ENCODE assay signal across 9 cellular contexts in genomic region chr3:146218880-146219866, GRCh38. TPM values are rescaled to one million over a fixed set of nuclear protein-coding genes. Genes with fewer than 3 reads are reported as not detected.
A peak's percentile ranks its signal among the peaks of the same experiment; 100 is the strongest.
DNase-seq lines count a peak whose midpoint lies in the region; ATAC-seq, FAIRE-seq and TF ChIP-seq lines count a peak whose summit lies in the region.
"Had no signal": no experiment of that assay in that cellular context is flagged by ENCODE, and none has a peak within 500 bp of the region (broad histone marks: within the 10 kb centered on the region; RNA-seq: fewer than 3 reads in every experiment).

No MANE protein-coding gene starts in this region.

- no peak overlapping the region for H3K4me3 ChIP-seq in PC-3 (ENCODE audit: low read length)

- 0 out of 2 replicates have a peak overlapping the region, but pooled peaks have one; percentile 13 for H2AFZ ChIP-seq in PC-3 (ENCODE audit: low read length)

- no peaks in the 10 kb centered on the region for H3F3A ChIP-seq in PC-3 (ENCODE audit: low read length, unreplicated experiment)

- DNase-seq in DMS153 treated with DMSO at 0.1 percent for 48 hours (lab: John Stamatoyannopoulos, UW; ENCODE audit: unreplicated experiment), result peak; percentile 34
- no peak for DNase-seq in DMS153 (lab: John Stamatoyannopoulos, UW)
- peak; percentile 18 for DNase-seq in HEK293T (ENCODE audit: extremely low spot score)
- peak; percentile 70 for DNase-seq in PC-3
- peak; percentile 33 for DNase-seq in amniotic epithelial cell (ENCODE audit: low read depth)
- peak; percentile 19 for DNase-seq in stimulated activated CD8-positive, alpha-beta memory T cell treated with anti-CD3 and anti-CD28 coated beads, Interleukin-12 subunit alpha, Interleukin-12 subunit beta, amount 100 ng/mL, for 1 hour (ENCODE audit: low read depth)
- DNase-seq: activated naive CD8-positive, alpha-beta T cell treated with anti-CD3 and anti-CD28 coated beads, Interleukin-2, amount 10 ng/mL, durations not matched to agents 7 days and 5 days had no signal

- no peaks in the 10 kb centered on the region for H3K9me3 ChIP-seq in PC-3 (ENCODE audit: low read length)

- no TSS peak for BruUV-seq in PC-3 (replicated peaks; lab: Mats Ljungman, UMichigan)

- H3K36me3 ChIP-seq in PC-3 (ENCODE audit: low read depth, low read length), result no peaks in the 10 kb centered on the region

- peak; percentile 15; the same call in 1 of the 2 replicates for ATAC-seq in PC-3
- ATAC-seq in GM21737 (IDR thresholded peaks at IDR 0.05; ENCODE audit: unreplicated experiment), result no peak

- H3K4me2 ChIP-seq in PC-3 (ENCODE audit: low read length), result no peak overlapping the region

- H3K27me3 ChIP-seq in PC-3 (ENCODE audit: low read length), result no peaks in the 10 kb centered on the region

- intact Hi-C loops in PC-3 (cut with micrococcal nuclease), result loop anchor here (1.0 to 2.0 kb wide), 5 partner anchors 30 to 358 kb away; no protein-coding TSS in a partner anchor

- peaks cover 38% of the 10 kb centered on the region for H3K4me1 ChIP-seq in PC-3 (ENCODE audit: insufficient read depth, low read length)

- POLR2A ChIA-PET in HEK293T (lab: Yijun Ruan, JAX) (no interaction called here), PC-3 (lab: Charles Lee; ENCODE audit: unreplicated experiment) (no interaction called here)

- peak; percentile 90 for TF ChIP-seq CTCF in PC-3 (conservative IDR thresholded peaks at IDR 0.05; ENCODE audit: low read depth, low read length)

- no peaks in the 10 kb centered on the region for H4K20me1 ChIP-seq in PC-3 (ENCODE audit: low read length)

- no peaks in the 10 kb centered on the region for H3K79me2 ChIP-seq in PC-3 (ENCODE audit: low read length)

- CTCF ChIA-PET in HEK293T (lab: Yijun Ruan, JAX), result no interaction called here
- CTCF ChIA-PET in PC-3 (lab: Charles Lee), result interaction anchor here (0.7 to 1.3 kb wide), 2 partner anchors 108 to 134 kb away, joined by 3 to 6 read pairs; no protein-coding TSS in a partner anchor

- FAIRE-seq in islet of Langerhans (lab: Jason Lieb, UNC), result peak; percentile 100

- no peak overlapping the region for H3K9ac ChIP-seq in PC-3 (ENCODE audit: low read length)

- H3K27ac ChIP-seq in PC-3 (ENCODE audit: low read length), result no peak overlapping the region

- no peaks in the 10 kb centered on the region for H3K9me2 ChIP-seq in PC-3 (replicated peaks; ENCODE audit: low read length)

TF ChIP-seq in HEK293T, 16 proteins besides CTCF, POLR2A, EP300 and RAD21:
- TF ChIP-seq BHLHE40 (IDR thresholded peaks at IDR 0.05; ENCODE audit: borderline replicate concordance), result no peak
- TF ChIP-seq PKNOX1 (IDR thresholded peaks at IDR 0.05), result no peak
- TF ChIP-seq ARNT (IDR thresholded peaks at IDR 0.05), result no peak
- no peak for TF ChIP-seq FOXA1 (IDR thresholded peaks at IDR 0.05)
- no peak for TF ChIP-seq SP1 (IDR thresholded peaks at IDR 0.05)
- TF ChIP-seq SUZ12 (IDR thresholded peaks at IDR 0.05), result no peak
- no peak for TF ChIP-seq NFRKB (IDR thresholded peaks at IDR 0.05)
- no peak for TF ChIP-seq ZNF384 (IDR thresholded peaks at IDR 0.05)
- no peak for TF ChIP-seq ELF4 (IDR thresholded peaks at IDR 0.05)
- no peak for TF ChIP-seq FOXM1 (IDR thresholded peaks at IDR 0.05; ENCODE audit: borderline replicate concordance)

RNA-seq across cellular contexts. Expression of gene PLSCR4, which starts 31.7 kb away (rescaled TPM):
- total RNA-seq in PC-3 (2014; rRNA removed), result 0.69 and 0.84 TPM in 2 replicates
- total RNA-seq: activated naive CD8-positive, alpha-beta T cell treated with anti-CD3 and anti-CD28 coated beads, Interleukin-2, amount 10 ng/mL, durations not matched to agents 7 days and 5 days had no signal

RNA-seq across cellular contexts. Expression of gene PLOD2, which starts 58.2 kb away (rescaled TPM):
- total RNA-seq in PC-3 (2014; rRNA removed), result 76.1 and 84.8 TPM in 2 replicates
